8 cellular contexts compared by ENCODE assay signal in genomic region chr5:97009212-97009898, GRCh38.
DNase-seq lines count a peak whose midpoint lies in the region; ATAC-seq, FAIRE-seq and TF ChIP-seq lines count a peak whose summit lies in the region.

No MANE protein-coding gene starts in this region.

- POLR2A ChIA-PET in K562 (lab: Yijun Ruan, JAX) (no interaction called here), Caco-2 (lab: Charles Lee) (no interaction called here)

- in situ Hi-C loops in K562 (cut with MboI) (no loop called here), G401 (cut with HindIII; ENCODE audit: low sequenced_read_pairs) (no loop called here)

- H3K9ac ChIP-seq in K562 (ENCODE audit: insufficient read depth in 1 of 2, low read depth in 2 of 2, low read length in 2 of 2), result no peak overlapping the region
- no peak overlapping the region for H3K9ac ChIP-seq in mesendoderm (ENCODE audit: low read length)

- H3K27ac Mint-ChIP-seq in stimulated activated naive CD8-positive, alpha-beta T cell treated with anti-CD3 and anti-CD28 coated beads, Interleukin-15, Interleukin-2, amounts not matched to agents 100 ng/mL and 50 ng/mL, for 24 hours, result peak overlapping the region; percentile 62
- no peak overlapping the region for H3K27ac Mint-ChIP-seq in Caco-2 (ENCODE audit: unreplicated experiment)

- H2BK15ac ChIP-seq in mesendoderm (replicated peaks; ENCODE audit: low read depth), result no peak overlapping the region

- H3K4me2 ChIP-seq in K562 (ENCODE audit: insufficient read depth, low read length) (no peak overlapping the region), mesendoderm (ENCODE audit: low read length) (no peak overlapping the region)

- H2BK120ac ChIP-seq in mesendoderm (ENCODE audit: low read depth, low read length), result no peak overlapping the region

- H3K79me2 ChIP-seq in K562 (ENCODE audit: control insufficient read depth, insufficient read depth, low read length), result no peaks in the 10 kb centered on the region
- no peaks in the 10 kb centered on the region for H3K79me2 ChIP-seq in mesendoderm (ENCODE audit: control insufficient read depth, insufficient read depth, low read length)

- no peak overlapping the region for H3K56ac ChIP-seq in mesendoderm (ENCODE audit: low read length)

- no TSS peak for BruUV-seq in K562 (replicated peaks; lab: Mats Ljungman, UMichigan)
- BruUV-seq in Caco-2 (replicated peaks; lab: Mats Ljungman, UMichigan), result no TSS peak

- no peak overlapping the region for H2AK5ac ChIP-seq in mesendoderm (ENCODE audit: low read length)

- peak overlapping the region; percentile 69; the same call in 2 of the 3 replicates for H3K27ac ChIP-seq in K562 (ENCODE audit: extremely low read depth, low read depth, low read length)
- H3K27ac ChIP-seq in mesendoderm (ENCODE audit: low read depth, low read length), result no peak overlapping the region

- DNase-seq in stimulated activated naive CD8-positive, alpha-beta T cell treated with anti-CD3 and anti-CD28 coated beads, Interleukin-15, Interleukin-2, amounts not matched to agents 100 U/mL and 50 U/mL, for 24 hours, result no peak
- peak; percentile 52 for DNase-seq in Jurkat, Clone E6-1 (ENCODE audit: low read depth, low spot score)
- DNase-seq in K562 (ENCODE audit: extremely low read depth in 1 of 4, low spot score in 3 of 4), result peak; percentile 10 to 40 (median 10)
- DNase-seq in Caco-2, result no peak
- no peak for DNase-seq in G401 (ENCODE audit: low spot score)
- no peak for DNase-seq in anterior cingulate cortex (lab: John Stamatoyannopoulos, UW)
- no peak for DNase-seq in mesendoderm

- intact Hi-C loops in K562 (cut with micrococcal nuclease), result no loop called here
- intact Hi-C loops in Caco-2 (cut with micrococcal nuclease; ENCODE audit: unreplicated experiment), result no loop called here

- TF ChIP-seq CTCF in K562 (IDR thresholded peaks at IDR 0.05 in 2 of 3, conservative IDR thresholded peaks at IDR 0.05 in 1 of 3; ENCODE audit: insufficient read depth in 2 of 3, low read depth in 1 of 3, low read length in 3 of 3) (no peak), Caco-2 (IDR thresholded peaks at IDR 0.05; ENCODE audit: insufficient read depth in 1 of 2, low read depth in 1 of 2, low read length in 1 of 2, severe bottlenecking in 1 of 2, unreplicated experiment in 1 of 2) (no peak)

- no peak for ATAC-seq in stimulated activated naive CD8-positive, alpha-beta T cell treated with anti-CD3 and anti-CD28 coated beads, Interleukin-15, Interleukin-2, amounts not matched to agents 100 U/mL and 50 U/mL, for 24 hours
- ATAC-seq in K562, result peak; percentile 81

- no peaks in the 10 kb centered on the region for H3K9me3 Mint-ChIP-seq in stimulated activated naive CD8-positive, alpha-beta T cell treated with anti-CD3 and anti-CD28 coated beads, Interleukin-15, Interleukin-2, amounts not matched to agents 100 ng/mL and 50 ng/mL, for 24 hours
- no peaks in the 10 kb centered on the region for H3K9me3 Mint-ChIP-seq in Caco-2 (ENCODE audit: unreplicated experiment)

- no peak overlapping the region for H3K4ac ChIP-seq in mesendoderm (ENCODE audit: low read depth, low read length)

- no peak overlapping the region for H3K23ac ChIP-seq in mesendoderm (ENCODE audit: low read length)

- H3K27me3 ChIP-seq in K562 (ENCODE audit: control insufficient read depth in 2 of 2, insufficient read depth in 2 of 2, low read length in 2 of 2), result no peaks in the 10 kb centered on the region
- H3K27me3 ChIP-seq in Caco-2 (replicated peaks; ENCODE audit: control insufficient read depth, insufficient read depth, low read length), result no peaks in the 10 kb centered on the region
- no peaks in the 10 kb centered on the region for H3K27me3 ChIP-seq in mesendoderm (ENCODE audit: insufficient read depth, low read length, poor library complexity)

- H4K8ac ChIP-seq in mesendoderm (ENCODE audit: low read depth, low read length), result no peak overlapping the region

- no peak overlapping the region for H2BK5ac ChIP-seq in mesendoderm (ENCODE audit: low read length)

- H3K79me1 ChIP-seq in mesendoderm (ENCODE audit: low read length), result no peaks in the 10 kb centered on the region

- no peak for TF ChIP-seq POLR2A in K562 (conservative IDR thresholded peaks at IDR 0.05)

- peaks cover 31% of the 10 kb centered on the region; the same call in 1 of the 3 replicates for H3K36me3 ChIP-seq in K562 (ENCODE audit: control insufficient read depth, insufficient read depth, low read length)
- H3K36me3 ChIP-seq in Caco-2 (ENCODE audit: control insufficient read depth, insufficient read depth, low read length), result no peaks in the 10 kb centered on the region
- no peaks in the 10 kb centered on the region for H3K36me3 ChIP-seq in mesendoderm (ENCODE audit: control insufficient read depth, insufficient read depth, low read length)

- no peaks in the 10 kb centered on the region for H3K9me3 ChIP-seq in K562 (replicated peaks; ENCODE audit: control insufficient read depth, insufficient read depth, low read depth, low read length)
- no peaks in the 10 kb centered on the region for H3K9me3 ChIP-seq in Caco-2

- 12% methylated on average over 3 of the region's 3 CpGs for WGBS in K562 (ENCODE audit: insufficient coverage, low coverage, missing lambda C conversion rate)
- WGBS in mesendoderm (ENCODE audit: extremely low coverage, insufficient coverage, low lambda C conversion rate), result no CpG with 5 or more reads among the region's 3 CpGs

- H4K5ac ChIP-seq in mesendoderm (ENCODE audit: low read length), result no peak overlapping the region

- peaks cover 23% of the 10 kb centered on the region for H3K4me1 Mint-ChIP-seq in stimulated activated naive CD8-positive, alpha-beta T cell treated with anti-CD3 and anti-CD28 coated beads, Interleukin-15, Interleukin-2, amounts not matched to agents 100 ng/mL and 50 ng/mL, for 24 hours (ENCODE audit: low read depth)
- no peaks in the 10 kb centered on the region for H3K4me1 Mint-ChIP-seq in Caco-2 (ENCODE audit: low read depth, unreplicated experiment)

- H3K4me1 ChIP-seq in K562 (replicated peaks in 1 of 2; ENCODE audit: control insufficient read depth in 2 of 2, insufficient read depth in 2 of 2, low read length in 2 of 2), result peaks cover 0 to 8% of the 10 kb centered on the region in 2 experiments; a peak in 1 of 5 replicates
- no peaks in the 10 kb centered on the region for H3K4me1 ChIP-seq in Caco-2
- no peaks in the 10 kb centered on the region for H3K4me1 ChIP-seq in mesendoderm (ENCODE audit: control insufficient read depth, low read depth, low read length)

- peaks cover 57% of the 10 kb centered on the region for H3K36me3 Mint-ChIP-seq in stimulated activated naive CD8-positive, alpha-beta T cell treated with anti-CD3 and anti-CD28 coated beads, Interleukin-15, Interleukin-2, amounts not matched to agents 100 ng/mL and 50 ng/mL, for 24 hours (ENCODE audit: low read depth)
- no peaks in the 10 kb centered on the region for H3K36me3 Mint-ChIP-seq in Caco-2 (ENCODE audit: insufficient read depth, unreplicated experiment)

- H3K9me1 ChIP-seq in K562 (ENCODE audit: control insufficient read depth, insufficient read depth, low read length), result no peaks in the 10 kb centered on the region

- H3K4me3 ChIP-seq in Jurkat, Clone E6-1 (ENCODE audit: low read length), result no peak overlapping the region
- H3K4me3 ChIP-seq in K562 (no peak overlapping the region), Caco-2 (ENCODE audit: low read depth, low read length) (no peak overlapping the region), mesendoderm (ENCODE audit: low read length) (no peak overlapping the region)

- no peak overlapping the region for H3K4me3 Mint-ChIP-seq in stimulated activated naive CD8-positive, alpha-beta T cell treated with anti-CD3 and anti-CD28 coated beads, Interleukin-15, Interleukin-2, amounts not matched to agents 100 ng/mL and 50 ng/mL, for 24 hours
- H3K4me3 Mint-ChIP-seq in Caco-2 (ENCODE audit: unreplicated experiment), result no peak overlapping the region

- no peak overlapping the region for H3K18ac ChIP-seq in mesendoderm (ENCODE audit: low read length)

- peak; percentile 42 for FAIRE-seq in K562 (lab: Jason Lieb, UNC)

- H2AFZ ChIP-seq in K562 (ENCODE audit: low read depth, low read length), result 0 out of 2 replicates have a peak overlapping the region, but pooled peaks have one; percentile 48

- TF ChIP-seq RAD21 in K562 (CRISPR knock-in tag; conservative IDR thresholded peaks at IDR 0.05 in 1 of 2, IDR thresholded peaks at IDR 0.05 in 1 of 2), result no peak

- no peaks in the 10 kb centered on the region for H3K27me3 Mint-ChIP-seq in stimulated activated naive CD8-positive, alpha-beta T cell treated with anti-CD3 and anti-CD28 coated beads, Interleukin-15, Interleukin-2, amounts not matched to agents 100 ng/mL and 50 ng/mL, for 24 hours
- H3K27me3 Mint-ChIP-seq in Caco-2 (ENCODE audit: insufficient read depth, unreplicated experiment), result no peaks in the 10 kb centered on the region

- CTCF ChIA-PET in K562 (lab: Yijun Ruan, JAX; ENCODE audit: low intra/inter-chr PET ratio) (no interaction called here), Caco-2 (lab: Charles Lee) (no interaction called here)

- no peaks in the 10 kb centered on the region for H4K20me1 ChIP-seq in K562 (replicated peaks; ENCODE audit: control insufficient read depth, insufficient read depth, low read length)

- no peak for TF ChIP-seq EP300 in K562 (IDR thresholded peaks at IDR 0.05; ENCODE audit: low read length)

TF ChIP-seq in K562, 482 proteins besides CTCF, POLR2A, EP300 and RAD21 (continues in another document):
- TF ChIP-seq ELF1 (tag; IDR thresholded peaks at IDR 0.05) (peak; percentile 14; the same call in 1 of the 2 replicates), GABPA (tag; conservative IDR thresholded peaks at IDR 0.05; ENCODE audit: low read depth) (no peak), SMARCE1 (IDR thresholded peaks at IDR 0.05) (0 out of 2 replicates have a peak, but pooled peaks have one; percentile 42), SMARCA4 (IDR thresholded peaks at IDR 0.05) (peak; percentile 46; the same call in 1 of the 2 replicates), ESRRB (CRISPR knock-in tag; IDR thresholded peaks at IDR 0.05; ENCODE audit: borderline replicate concordance) (no peak), ATF3 (IDR thresholded peaks at IDR 0.05) (peak; percentile 35; the same call in 1 of the 2 replicates), ATF3 (CRISPR knock-in tag; conservative IDR thresholded peaks at IDR 0.05) (no peak), NFIC (IDR thresholded peaks at IDR 0.05) (peak; percentile 92), ARID1B (IDR thresholded peaks at IDR 0.05) (0 out of 2 replicates have a peak, but pooled peaks have one; percentile 34), CEBPB (tag; IDR thresholded peaks at IDR 0.05) (0 out of 2 replicates have a peak, but pooled peaks have one; percentile 17), CXXC5 (CRISPR knock-in tag; IDR thresholded peaks at IDR 0.05) (no peak), SREBF2 (CRISPR knock-in tag; IDR thresholded peaks at IDR 0.05) (no peak)

Comparison
In these comparisons a context has a peak if more than half of its experiments do, and no peak if none do; other contexts are left out.
1. DNase-seq: peak in Jurkat, Clone E6-1 (single experiment) and K562 (4 of 4); none in stimulated activated naive CD8-positive, alpha-beta T cell treated with anti-CD3 and anti-CD28 coated beads, Interleukin-15, Interleukin-2, amounts not matched to agents 100 U/mL and 50 U/mL, for 24 hours (single experiment), Caco-2 (0 of 2), G401 (single experiment), anterior cingulate cortex (0 of 58) and mesendoderm (single experiment).